10 cellular contexts compared by ENCODE assay signal in the genomic region with DNA sequence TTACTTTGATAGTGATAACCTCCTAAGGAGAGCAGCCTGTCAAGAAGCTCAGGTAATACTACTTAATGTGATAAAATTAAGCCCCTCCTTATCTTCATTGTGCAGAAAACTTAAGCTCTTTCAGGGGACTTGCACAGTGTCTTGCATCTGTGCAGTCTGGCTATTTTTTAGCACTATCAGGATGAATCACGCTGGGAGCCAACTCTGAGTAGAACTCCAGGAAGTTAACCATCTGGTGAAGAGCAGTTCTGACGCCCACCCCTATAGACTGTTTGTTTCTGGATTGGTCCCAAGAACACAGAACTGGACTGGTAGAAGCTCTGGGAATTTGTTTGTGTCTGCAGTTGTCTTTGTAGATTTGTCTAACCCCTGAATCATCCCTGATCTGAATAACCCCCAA. TPM values are rescaled to one million over a fixed set of nuclear protein-coding genes. Genes with fewer than 3 reads are reported as not detected.
DNase-seq lines count a peak whose midpoint lies in the region; TF ChIP-seq lines count a peak whose summit lies in the region.
"Had no signal": no experiment of that assay in that cellular context is flagged by ENCODE, and none has a peak within 500 bp of the region (broad histone marks: within the 10 kb centered on the region; RNA-seq: fewer than 3 reads in every experiment).

No MANE protein-coding gene starts in this region.

- H3K36me3 Mint-ChIP-seq in activated CD4-positive, alpha-beta T cell treated with anti-CD3 and anti-CD28 coated beads, Interleukin-2, amount 10 ng/mL, durations not matched to agents 24 days and 14 days (ENCODE audit: low read depth), result peaks cover 57% of the 10 kb centered on the region

- peaks cover 29% of the 10 kb centered on the region for H3K4me1 Mint-ChIP-seq in activated CD4-positive, alpha-beta T cell treated with anti-CD3 and anti-CD28 coated beads, Interleukin-2, amount 10 ng/mL, durations not matched to agents 24 days and 14 days

- no peaks in the 10 kb centered on the region for H3K27me3 ChIP-seq in mammary epithelial cell (ENCODE audit: insufficient read depth, low read length)

- H2AFZ ChIP-seq in mammary epithelial cell (ENCODE audit: low read depth, low read length), result no peak overlapping the region

- peaks cover 7% of the 10 kb centered on the region for H3K9me3 Mint-ChIP-seq in activated CD4-positive, alpha-beta T cell treated with anti-CD3 and anti-CD28 coated beads, Interleukin-2, amount 10 ng/mL, durations not matched to agents 24 days and 14 days
- H3K9me3 Mint-ChIP-seq: central memory CD8-positive, alpha-beta T cell had no signal

- peak overlapping the region; percentile 42 for H3K27ac Mint-ChIP-seq in activated CD4-positive, alpha-beta T cell treated with anti-CD3 and anti-CD28 coated beads, Interleukin-2, amount 10 ng/mL, durations not matched to agents 24 days and 14 days

- peaks cover 2% of the 10 kb centered on the region for H3K36me3 ChIP-seq in mammary epithelial cell (ENCODE audit: insufficient read depth, low read length)

- no peak overlapping the region for H3K4me3 Mint-ChIP-seq in activated CD4-positive, alpha-beta T cell treated with anti-CD3 and anti-CD28 coated beads, Interleukin-2, amount 10 ng/mL, durations not matched to agents 24 days and 14 days
- H3K4me3 Mint-ChIP-seq: central memory CD8-positive, alpha-beta T cell had no signal

- no peak for TF ChIP-seq CTCF in mammary epithelial cell (conservative IDR thresholded peaks at IDR 0.05 in 1 of 2, IDR thresholded peaks at IDR 0.05 in 1 of 2; ENCODE audit: extremely low read depth in 1 of 2, insufficient read depth in 1 of 2, low read depth in 1 of 2, low read length in 2 of 2)

- H3K27me3 Mint-ChIP-seq in activated CD4-positive, alpha-beta T cell treated with anti-CD3 and anti-CD28 coated beads, Interleukin-2, amount 10 ng/mL, durations not matched to agents 24 days and 14 days, result no peaks in the 10 kb centered on the region
- H3K27me3 Mint-ChIP-seq: central memory CD8-positive, alpha-beta T cell had no signal

- 52% methylated on average over 2 of the region's 2 CpGs for WGBS in mammary epithelial cell (ENCODE audit: low coverage, missing lambda C conversion rate)

- H3K9ac ChIP-seq in mammary epithelial cell (ENCODE audit: insufficient read depth, low read length), result no peak overlapping the region

- dilution Hi-C loops in mammary epithelial cell (cut with HindIII; ENCODE audit: low sequenced_read_pairs), result no loop called here

- in situ Hi-C loops in mammary epithelial cell (cut with MboI; ENCODE audit: low sequenced_read_pairs in 2 of 2), result no loop called here

- CTCF ChIA-PET in mammary epithelial cell (lab: Charles Lee; ENCODE audit: low non-redundant PET), result no interaction called here

- H3K4me3 ChIP-seq in mammary epithelial cell (replicated peaks in 1 of 3; ENCODE audit: insufficient read depth in 1 of 3, low read depth in 2 of 3, low read length in 3 of 3), result no peak overlapping the region

- no peaks in the 10 kb centered on the region for H4K20me1 ChIP-seq in mammary epithelial cell (ENCODE audit: insufficient read depth, low read length)

- H3K79me2 ChIP-seq in mammary epithelial cell (ENCODE audit: insufficient read depth, low read length), result peaks cover 4% of the 10 kb centered on the region

- no peak overlapping the region for H3K4me2 ChIP-seq in mammary epithelial cell (ENCODE audit: insufficient read depth, low read depth, low read length)

- intact Hi-C loops in activated CD4-positive, alpha-beta T cell treated with anti-CD3 and anti-CD28 coated beads, Interleukin-2, amount 10 ng/mL, durations not matched to agents 24 days and 14 days (cut with micrococcal nuclease), result no loop called here
- intact Hi-C loops in mammary epithelial cell (cut with micrococcal nuclease), result no loop called here

- H3K9me3 ChIP-seq in mammary epithelial cell (replicated peaks; ENCODE audit: insufficient read depth, low read length), result no peaks in the 10 kb centered on the region

- no peak for DNase-seq in activated CD4-positive, alpha-beta T cell treated with anti-CD3 and anti-CD28 coated beads, Interleukin-2, amount 10 ng/mL, durations not matched to agents 24 days and 14 days
- DNase-seq in activated CD4-positive, alpha-beta T cell treated with anti-CD3 and anti-CD28 coated beads for 4 hours, result no peak
- DNase-seq in NCI-H226 (peak; percentile 50), dedifferentiated amniotic fluid mesenchymal stem cell (ENCODE audit: extremely low spot score) (peak; percentile 20), smooth muscle cell of the brain vasculature (ENCODE audit: low read depth, low spot score) (peak; percentile 57), GF-D8 (lab: John Stamatoyannopoulos, UW) (no peak), mammary epithelial cell (no peak)
- DNase-seq in stimulated activated naive CD4-positive, alpha-beta T cell treated with Interleukin-2 at 50 U/mL for 16 hours (lab: John Stamatoyannopoulos, UW), result no peak
- DNase-seq: ACHN had no signal

- no TSS peak for BruUV-seq in mammary epithelial cell (replicated peaks; lab: Mats Ljungman, UMichigan)

- H3K4me1 ChIP-seq in mammary epithelial cell (ENCODE audit: insufficient read depth, low read length), result peaks cover 7% of the 10 kb centered on the region

- H3K27ac ChIP-seq in mammary epithelial cell (ENCODE audit: insufficient read depth, low read depth, low read length), result no peak overlapping the region

RNA-seq across cellular contexts. Expression of gene AGK, which starts 41.9 kb away (rescaled TPM):
- 146 and 151 TPM in 2 replicates for total RNA-seq in activated CD4-positive, alpha-beta T cell treated with anti-CD3 and anti-CD28 coated beads, Interleukin-2, amount 10 ng/mL, durations not matched to agents 24 days and 14 days
- 10 to 100 TPM; 26.2 to 34.7 TPM for total RNA-seq in mammary epithelial cell
- polyA plus RNA-seq in mammary epithelial cell, result 24.2 TPM
- 16.1 TPM for polyA minus RNA-seq in mammary epithelial cell

Comparison
In these comparisons a context has a peak if more than half of its experiments do, and no peak if none do; other contexts are left out.
1. DNase-seq: peak in NCI-H226 (single experiment), dedifferentiated amniotic fluid mesenchymal stem cell (single experiment) and smooth muscle cell of the brain vasculature (single experiment); none in activated CD4-positive, alpha-beta T cell treated with anti-CD3 and anti-CD28 coated beads, Interleukin-2, amount 10 ng/mL, durations not matched to agents 24 days and 14 days (single experiment), activated CD4-positive, alpha-beta T cell treated with anti-CD3 and anti-CD28 coated beads for 4 hours (0 of 2), GF-D8 (single experiment), stimulated activated naive CD4-positive, alpha-beta T cell treated with Interleukin-2 at 50 U/mL for 16 hours (single experiment) and mammary epithelial cell (single experiment).